13 cellular contexts compared by ENCODE assay signal in the genomic region with DNA sequence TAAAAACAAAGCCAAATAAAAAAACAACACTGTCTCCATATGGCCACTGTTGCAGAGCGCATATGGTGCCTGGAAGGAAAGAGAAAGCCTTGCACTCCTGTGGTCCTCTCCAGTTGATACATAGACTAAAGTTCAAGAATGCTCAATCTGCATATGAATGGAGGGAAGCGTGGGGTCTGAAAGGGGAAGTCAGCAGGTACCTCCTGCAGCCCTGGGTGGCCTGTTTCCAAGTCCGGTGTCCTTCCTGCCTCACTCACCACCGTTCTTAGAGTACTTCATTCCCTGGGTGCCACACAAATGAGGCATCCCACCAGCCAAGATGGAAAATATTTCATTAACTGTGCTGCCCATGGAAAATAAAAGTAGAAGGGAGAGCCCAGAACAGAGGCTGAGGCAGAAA.
"Had no signal": no experiment of that assay in that cellular context is flagged by ENCODE, and none has a peak within 500 bp of the region (broad histone marks: within the 10 kb centered on the region; RNA-seq: fewer than 3 reads in every experiment).

No MANE protein-coding gene starts in this region.

- H3K4me3 Mint-ChIP-seq: naive thymus-derived CD4-positive, alpha-beta T cell; stimulated activated naive CD8-positive, alpha-beta T cell treated with anti-CD3 and anti-CD28 coated beads, Interleukin-15, amount 100 ng/mL, for 72 hours had no signal

- H3K4me3 ChIP-seq: adrenal gland, colonic mucosa, gastrocnemius medialis, testis, upper lobe of right lung had no signal

- H3K4me1 ChIP-seq: adrenal gland, colonic mucosa, gastrocnemius medialis, testis, upper lobe of right lung had no signal

- H3K27me3 ChIP-seq: adrenal gland, colonic mucosa, gastrocnemius medialis, testis, upper lobe of right lung had no signal

- H3K27ac ChIP-seq: adrenal gland, colonic mucosa, gastrocnemius medialis, testis, upper lobe of right lung had no signal

- H3K36me3 Mint-ChIP-seq: naive thymus-derived CD4-positive, alpha-beta T cell had no signal

- ATAC-seq: gastrocnemius medialis; naive thymus-derived CD4-positive, alpha-beta T cell; stimulated activated naive CD8-positive, alpha-beta T cell treated with anti-CD3 and anti-CD28 coated beads, Interleukin-15, amount 100 ng/mL, for 72 hours; upper lobe of right lung had no signal

- H3K9me3 ChIP-seq: adrenal gland, colonic mucosa, gastrocnemius medialis, testis, upper lobe of right lung had no signal

- H3K4me1 Mint-ChIP-seq: stimulated activated naive CD8-positive, alpha-beta T cell treated with anti-CD3 and anti-CD28 coated beads, Interleukin-15, amount 100 ng/mL, for 72 hours had no signal

- H3K27ac Mint-ChIP-seq: activated T-helper 2 cell treated with anti-CD3 and anti-CD28 coated beads, Interferon-gamma antibody, Interleukin-2, Interleukin-4, amounts not matched to agents 10 μg/mL and 5 μg/mL and 100 μg/mL, durations not matched to agents 14 hours and 24 hours and 36 hours; naive thymus-derived CD4-positive, alpha-beta T cell; stimulated activated naive CD8-positive, alpha-beta T cell treated with anti-CD3 and anti-CD28 coated beads, Interleukin-15, amount 100 ng/mL, for 72 hours had no signal

- H3K27me3 Mint-ChIP-seq: naive thymus-derived CD4-positive, alpha-beta T cell; stimulated activated naive CD8-positive, alpha-beta T cell treated with anti-CD3 and anti-CD28 coated beads, Interleukin-15, amount 100 ng/mL, for 72 hours had no signal

- H3K9me3 Mint-ChIP-seq: stimulated activated naive CD8-positive, alpha-beta T cell treated with anti-CD3 and anti-CD28 coated beads, Interleukin-15, amount 100 ng/mL, for 72 hours had no signal

- DNase-seq: activated naive CD4-positive, alpha-beta T cell treated with anti-CD3 and anti-CD28 coated beads, Interleukin-2, amount 50 U/mL, for 16 hours; adrenal gland; colonic mucosa; effector CD4-positive, alpha-beta T cell; gastrocnemius medialis; naive thymus-derived CD4-positive, alpha-beta T cell; posterior cingulate gyrus; stimulated activated CD4-positive, alpha-beta T cell treated with anti-CD3 and anti-CD28 coated beads, Interleukin-15, amount 100 ng/mL, for 24 hours; stimulated activated CD4-positive, alpha-beta T cell treated with anti-CD3 and anti-CD28 coated beads, Interleukin-4, amount 100 ng/mL, for 24 hours; stimulated activated naive CD8-positive, alpha-beta T cell treated with anti-CD3 and anti-CD28 coated beads, Interleukin-15, amount 100 ng/mL, for 72 hours; testis; upper lobe of right lung had no signal

- H3K36me3 ChIP-seq: adrenal gland, colonic mucosa, gastrocnemius medialis, upper lobe of right lung had no signal
